ENCODE assay signal across 18 cellular contexts in genomic region chr3:54347933-54348332, GRCh38.
DNase-seq lines count a peak whose midpoint lies in the region; FAIRE-seq and TF ChIP-seq lines count a peak whose summit lies in the region.
"Had no signal": no experiment of that assay in that cellular context is flagged by ENCODE, and none has a peak within 500 bp of the region (broad histone marks: within the 10 kb centered on the region; RNA-seq: fewer than 3 reads in every experiment).

No MANE protein-coding gene starts in this region.

- 82% methylated on average over 2 of the region's 2 CpGs; no CpG with 5 or more reads in 1 of the 2 experiments for WGBS in H1 (ENCODE audit: extremely low coverage in 1 of 2, insufficient coverage in 1 of 2, insufficient read length in 1 of 2, insufficient replicate concordance in 2 of 2, low coverage in 1 of 2, low lambda C conversion rate in 2 of 2, missing lambda C conversion rate in 1 of 2), 2 experiments

- H2BK15ac ChIP-seq in H1 (ENCODE audit: low read length), result no peak overlapping the region

- H3K9me3 ChIP-seq in BLaER1 (no peaks in the 10 kb centered on the region), H1 (ENCODE audit: insufficient read depth in 2 of 2, low read depth in 1 of 2, low read length in 1 of 2) (no peaks in the 10 kb centered on the region)
- H3K9me3 ChIP-seq: A549 had no signal

- FAIRE-seq in H1 (lab: Jason Lieb, UNC), result no peak
- FAIRE-seq: A549, H54, HTR-8/SVneo had no signal

- no peak overlapping the region for H3K56ac ChIP-seq in H1 (replicated peaks; ENCODE audit: insufficient read length, low read depth, low read length)

- H3K23ac ChIP-seq in H1 (ENCODE audit: insufficient read length), result no peak overlapping the region

- H3K4me2 ChIP-seq in BLaER1 (0 out of 2 replicates have a peak overlapping the region, but pooled peaks have one; percentile 21), H1 (ENCODE audit: insufficient read depth in 1 of 2, low read depth in 2 of 2, low read length in 2 of 2) (no peak overlapping the region)
- H3K4me2 ChIP-seq: A549 had no signal

- H3K4ac ChIP-seq in H1 (replicated peaks; ENCODE audit: insufficient read length, low read depth, low read length), result no peak overlapping the region

- H2BK120ac ChIP-seq in H1 (replicated peaks; ENCODE audit: low read depth, low read length), result no peak overlapping the region

- H4K20me1 ChIP-seq in BLaER1 (no peaks in the 10 kb centered on the region), H1 (replicated peaks in 1 of 2; ENCODE audit: control insufficient read depth in 1 of 2, insufficient read depth in 2 of 2, low read length in 2 of 2) (no peaks in the 10 kb centered on the region)

- CTCF ChIA-PET in H1 (lab: Charles Lee; ENCODE audit: partially characterized antibody), result no interaction called here

- H2AK5ac ChIP-seq in H1 (ENCODE audit: low read depth, low read length), result no peak overlapping the region

- POLR2A ChIA-PET in H1 (lab: Charles Lee; ENCODE audit: partially characterized antibody), result no interaction called here

- no peak overlapping the region for H2BK20ac ChIP-seq in H1 (ENCODE audit: low read length)

- H3K27me3 ChIP-seq in BLaER1 (no peaks in the 10 kb centered on the region), H1 (replicated peaks in 1 of 4; ENCODE audit: control insufficient read depth in 3 of 4, extremely low read depth in 1 of 4, insufficient read depth in 3 of 4, low read length in 3 of 4) (no peaks in the 10 kb centered on the region)

- peak; percentile 14 for DNase-seq in A172 (ENCODE audit: low spot score)
- no peak for DNase-seq in H1 (ENCODE audit: low read depth in 1 of 2, low spot score in 2 of 2)
- peak; percentile 30 for DNase-seq in renal cortical epithelial cell (ENCODE audit: low read depth)
- DNase-seq in SW 1271 (lab: John Stamatoyannopoulos, UW), result no peak
- DNase-seq in putamen (ENCODE audit: low spot score), result no peak
- DNase-seq in H4 (ENCODE audit: low spot score), result no peak
- DNase-seq: AML-193; Calu3; CD8-positive, alpha-beta T cell; DMS79 treated with DMSO at 0.1 percent for 48 hours; GF-D8; HCEC 1CT; HFFc6; KG1 had no signal

- H3K4me3 ChIP-seq in BLaER1, result no peak overlapping the region
- H3K4me3 ChIP-seq in H1 (ENCODE audit: extremely low read depth in 1 of 4, insufficient read depth in 2 of 4, low read depth in 3 of 4, low read length in 4 of 4), result no peak overlapping the region
- H3K4me3 ChIP-seq: A549 had no signal

- H3K27ac ChIP-seq in BLaER1 (no peak overlapping the region), H1 (ENCODE audit: low read depth, low read length) (no peak overlapping the region)
- H3K27ac ChIP-seq: A549 had no signal

- H3K23me2 ChIP-seq in H1 (ENCODE audit: low read depth, low read length), result no peaks in the 10 kb centered on the region

- H3K79me1 ChIP-seq in H1 (ENCODE audit: low read depth, low read length), result no peaks in the 10 kb centered on the region

- no peak overlapping the region for H4K8ac ChIP-seq in H1 (ENCODE audit: extremely low read depth, insufficient read depth, low read length)

- H3K79me2 ChIP-seq in H1 (ENCODE audit: control insufficient read depth in 1 of 2, insufficient read depth in 2 of 2, low read length in 2 of 2), result no peaks in the 10 kb centered on the region

- H4K91ac ChIP-seq in H1 (replicated peaks; ENCODE audit: insufficient read length, low read length), result no peak overlapping the region

- H3K9ac ChIP-seq in BLaER1 (no peak overlapping the region), H1 (replicated peaks in 1 of 4; ENCODE audit: extremely low read depth in 1 of 4, low read depth in 3 of 4, low read length in 3 of 4) (no peak overlapping the region)

- TF ChIP-seq RAD21 in H1 (IDR thresholded peaks at IDR 0.05 in 1 of 2, conservative IDR thresholded peaks at IDR 0.05 in 1 of 2; ENCODE audit: low read depth in 2 of 2, low read length in 2 of 2), result no peak

- no peak for TF ChIP-seq POLR2A in H1 (IDR thresholded peaks at IDR 0.05; ENCODE audit: control extremely low read depth in 1 of 2, low read depth in 2 of 2, low read length in 2 of 2)

- H3K18ac ChIP-seq in H1 (ENCODE audit: extremely low read depth, low read length), result no peak overlapping the region

- TF ChIP-seq CTCF in H1 (IDR thresholded peaks at IDR 0.05; ENCODE audit: control extremely low read depth in 1 of 3, insufficient read depth in 1 of 3, low read depth in 1 of 3, low read length in 3 of 3), result no peak

- no peak overlapping the region for H2BK12ac ChIP-seq in H1 (ENCODE audit: low read depth, low read length)

- H4K5ac ChIP-seq in H1 (ENCODE audit: insufficient read length, low read depth, low read length), result no peak overlapping the region

- no peak overlapping the region for H2AFZ ChIP-seq in H1 (ENCODE audit: low read length)

- no peak overlapping the region for H3K14ac ChIP-seq in H1 (ENCODE audit: insufficient read length)

- no peak for TF ChIP-seq EP300 in H1 (IDR thresholded peaks at IDR 0.05; ENCODE audit: borderline replicate concordance in 1 of 2, low read depth in 2 of 2, low read length in 2 of 2)

- peaks cover 33% of the 10 kb centered on the region for H3K4me1 ChIP-seq in BLaER1
- peaks cover 1 to 10% (median 4%) of the 10 kb centered on the region in 4 experiments; a peak in 4 of 7 replicates for H3K4me1 ChIP-seq in H1 (replicated peaks in 1 of 4; ENCODE audit: control insufficient read depth in 3 of 4, insufficient read depth in 4 of 4, low read length in 3 of 4)
- H3K4me1 ChIP-seq: A549 had no signal

- no peak overlapping the region for H2BK5ac ChIP-seq in H1 (ENCODE audit: low read depth, low read length)

- H3K36me3 ChIP-seq in BLaER1 (no peaks in the 10 kb centered on the region), H1 (ENCODE audit: control insufficient read depth in 2 of 4, insufficient read depth in 4 of 4, low read length in 3 of 4) (no peaks in the 10 kb centered on the region)

TF ChIP-seq in H1, 55 proteins besides CTCF, POLR2A, EP300 and RAD21:
- TF ChIP-seq CEBPB (IDR thresholded peaks at IDR 0.05; ENCODE audit: low read depth, low read length) (peak; percentile 62; the same call in 1 of the 2 replicates), SIN3A (conservative IDR thresholded peaks at IDR 0.05 in 1 of 2, IDR thresholded peaks at IDR 0.05 in 1 of 2; ENCODE audit: low read depth in 1 of 2, low read length in 2 of 2) (no peak)

Comparison
In these comparisons a context has a peak if more than half of its experiments do, and no peak if none do; other contexts are left out.
1. DNase-seq: peak in A172 (single experiment) and renal cortical epithelial cell (single experiment); none in H1 (0 of 2), SW 1271 (0 of 2), putamen (single experiment) and H4 (single experiment).